33 cellular contexts compared by ENCODE assay signal in genomic region chrX:13968198-13968597, GRCh38.
"Had no signal": no experiment of that assay in that cellular context is flagged by ENCODE, and none has a peak within 500 bp of the region (broad histone marks: within the 10 kb centered on the region; RNA-seq: fewer than 3 reads in every experiment).

No MANE protein-coding gene starts in this region.

- H3K27me3 Mint-ChIP-seq: activated CD4-positive, alpha-beta T cell treated with anti-CD3 and anti-CD28 coated beads, Interleukin-2, amount 10 ng/mL, durations not matched to agents 24 days and 14 days; activated CD8-positive, alpha-beta T cell treated with anti-CD3 and anti-CD28 coated beads for 36 hours; activated naive CD8-positive, alpha-beta T cell treated with anti-CD3 and anti-CD28 coated beads for 36 hours; activated T-helper 17 cell treated with anti-CD3 and anti-CD28 coated beads, Interleukin-2, amount 50 U/mL, for 72 hours; central memory CD8-positive, alpha-beta T cell had no signal

- H3K4me3 Mint-ChIP-seq: activated CD4-positive, alpha-beta T cell treated with anti-CD3 and anti-CD28 coated beads, Interleukin-2, amount 10 ng/mL, durations not matched to agents 24 days and 14 days; activated CD8-positive, alpha-beta T cell treated with anti-CD3 and anti-CD28 coated beads for 36 hours; activated naive CD8-positive, alpha-beta T cell treated with anti-CD3 and anti-CD28 coated beads for 36 hours; activated T-cell treated with anti-CD3 and anti-CD28 coated beads, Interleukin-2, amount 50 U/mL, for 72 hours; activated T-helper 17 cell treated with anti-CD3 and anti-CD28 coated beads, Interleukin-2, amount 50 U/mL, for 72 hours; central memory CD8-positive, alpha-beta T cell; T-helper 1 cell treated with Interleukin-12 subunit alpha and Interleukin-12 subunit beta and Interleukin-4 antibody, amounts not matched to agents 30 μg/mL and 1 μg/mL, for 36 hours; T-helper 2 cell treated with Interferon-gamma antibody and Interleukin-4, amounts not matched to agents 5 μg/mL and 100 μg/mL, for 36 hours had no signal

- H3K27ac ChIP-seq: cardiac muscle cell, KMS-11, PC-9, SJCRH30, SK-N-MC had no signal

- H2AFZ ChIP-seq: PC-9 had no signal

- H3K27me3 ChIP-seq: cardiac muscle cell, SJCRH30 had no signal

- H3K4me3 ChIP-seq: cardiac muscle cell, PC-9, SJCRH30, SK-N-MC had no signal

- H3K4me1 Mint-ChIP-seq: activated CD4-positive, alpha-beta T cell treated with anti-CD3 and anti-CD28 coated beads, Interleukin-2, amount 10 ng/mL, durations not matched to agents 24 days and 14 days; activated naive CD8-positive, alpha-beta T cell treated with anti-CD3 and anti-CD28 coated beads for 36 hours; activated T-helper 17 cell treated with anti-CD3 and anti-CD28 coated beads, Interleukin-2, amount 50 U/mL, for 72 hours; central memory CD8-positive, alpha-beta T cell had no signal

- DNase-seq: activated CD4-positive, alpha-beta T cell treated with anti-CD3 and anti-CD28 coated beads, Interleukin-2, amount 10 ng/mL, durations not matched to agents 24 days and 14 days; activated CD4-positive, alpha-beta T cell treated with anti-CD3 and anti-CD28 coated beads, Interleukin-2, amount 50 U/mL, for 4 hours; activated CD8-positive, alpha-beta T cell treated with anti-CD3 and anti-CD28 coated beads for 36 hours; activated effector memory CD4-positive, alpha-beta T cell treated with anti-CD3 and anti-CD28 coated beads, Interleukin-2, amount 50 U/mL, for 16 hours; activated naive CD4-positive, alpha-beta T cell; activated naive CD4-positive, alpha-beta T cell treated with anti-CD3 and anti-CD28 coated beads, Interleukin-2, amount 50 U/mL, for 16 hours; activated naive CD8-positive, alpha-beta T cell treated with anti-CD3 and anti-CD28 coated beads for 36 hours; activated T-cell treated with anti-CD3 and anti-CD28 coated beads, Interleukin-2, amount 50 U/mL, for 1 hour; activated T-cell treated with anti-CD3 and anti-CD28 coated beads, Interleukin-2, amount 50 U/mL, for 72 hours; amniotic stem cell; aorta; MM.1S; MV-4-11; NCI-H1105; NCI-H1417 treated with DMSO at 0.1 percent for 48 hours; NCI-H1694 treated with DMSO at 0.1 percent for 48 hours; NCI-H2029; NCI-H2107; NCI-H226; NCI-H446 treated with DMSO at 0.1 percent for 48 hours; NCI-H524; PC-9; Right ventricle myocardium superior; SJCRH30 had no signal

- H3K9me3 Mint-ChIP-seq: activated CD4-positive, alpha-beta T cell treated with anti-CD3 and anti-CD28 coated beads, Interleukin-2, amount 10 ng/mL, durations not matched to agents 24 days and 14 days; activated CD8-positive, alpha-beta T cell treated with anti-CD3 and anti-CD28 coated beads for 36 hours; activated naive CD8-positive, alpha-beta T cell treated with anti-CD3 and anti-CD28 coated beads for 36 hours; activated T-helper 17 cell treated with anti-CD3 and anti-CD28 coated beads, Interleukin-2, amount 50 U/mL, for 72 hours; central memory CD8-positive, alpha-beta T cell; T-helper 1 cell treated with Interleukin-12 subunit alpha and Interleukin-12 subunit beta and Interleukin-4 antibody, amounts not matched to agents 30 μg/mL and 1 μg/mL, for 36 hours; T-helper 2 cell treated with Interferon-gamma antibody and Interleukin-4, amounts not matched to agents 5 μg/mL and 100 μg/mL, for 36 hours had no signal

- H3K9ac ChIP-seq: KMS-11 had no signal

- FAIRE-seq: RCC 7860, TTC549 had no signal

- H3K36me3 ChIP-seq: cardiac muscle cell, SJCRH30 had no signal

- ATAC-seq: activated CD8-positive, alpha-beta T cell treated with anti-CD3 and anti-CD28 coated beads for 36 hours; activated T-cell treated with anti-CD3 and anti-CD28 coated beads, Interleukin-2, amount 50 U/mL, for 72 hours; activated T-helper 17 cell treated with anti-CD3 and anti-CD28 coated beads, Interleukin-2, amount 50 U/mL, for 72 hours had no signal

- H3K27ac Mint-ChIP-seq: activated CD4-positive, alpha-beta T cell treated with anti-CD3 and anti-CD28 coated beads, Interleukin-2, amount 10 ng/mL, durations not matched to agents 24 days and 14 days; activated CD8-positive, alpha-beta T cell treated with anti-CD3 and anti-CD28 coated beads for 36 hours; activated naive CD8-positive, alpha-beta T cell treated with anti-CD3 and anti-CD28 coated beads for 36 hours; activated T-cell treated with anti-CD3 and anti-CD28 coated beads, Interleukin-2, amount 50 U/mL, for 72 hours; activated T-helper 17 cell treated with anti-CD3 and anti-CD28 coated beads, Interleukin-2, amount 50 U/mL, for 72 hours; T-helper 1 cell treated with Interleukin-12 subunit alpha and Interleukin-12 subunit beta and Interleukin-4 antibody, amounts not matched to agents 30 μg/mL and 1 μg/mL, for 36 hours; T-helper 2 cell treated with Interferon-gamma antibody and Interleukin-4, amounts not matched to agents 5 μg/mL and 100 μg/mL, for 36 hours had no signal

- H3K4me2 ChIP-seq: KMS-11, PC-9 had no signal
